In genomic region chr4:5051692-5052423, GRCh38 we compare ENCODE assay signal across 9 cellular contexts. TPM values are rescaled to one million over a fixed set of nuclear protein-coding genes. Genes with fewer than 3 reads are reported as not detected.
DNase-seq lines count a peak whose midpoint lies in the region; ATAC-seq and TF ChIP-seq lines count a peak whose summit lies in the region.
"Had no signal": no experiment of that assay in that cellular context is flagged by ENCODE, and none has a peak within 500 bp of the region (broad histone marks: within the 10 kb centered on the region; RNA-seq: fewer than 3 reads in every experiment).

No MANE protein-coding gene starts in this region.

- H3K27ac ChIP-seq in body of pancreas (peak overlapping the region in 1 of 4 donors; percentile 41), stomach (peak overlapping the region in 4 of 5 donors; percentile 43 to 75 (median 59))

- H3K27me3 ChIP-seq in body of pancreas: no peaks in the 10 kb centered on the region
- peaks cover 0 to 29% (median 13%) of the 10 kb centered on the region in 3 donors for H3K27me3 ChIP-seq in stomach

- H3K9me3 ChIP-seq in body of pancreas: no peaks in the 10 kb centered on the region
- H3K9me3 ChIP-seq in stomach: no peaks in the 10 kb centered on the region

- H3K4me3 ChIP-seq in body of pancreas (peak overlapping the region in 1 of 2 donors; percentile 21), stomach (peak overlapping the region; percentile 54 to 70 (median 61))

- TF ChIP-seq CTCF in body of pancreas (IDR thresholded peaks at IDR 0.05): no peak
- TF ChIP-seq CTCF in stomach (IDR thresholded peaks at IDR 0.05): no peak

- intact Hi-C loops in body of pancreas (cut with DNase I): loop anchor here (10.0 kb wide), 1 partner anchor 763 kb away; no protein-coding TSS in a partner anchor
- intact Hi-C loops in stomach (cut with DNase I; ENCODE audit: low total_unique reads): loop anchor here (5.0 kb wide), 1 partner anchor 90 kb away; no protein-coding TSS in a partner anchor

- DNase-seq in NCI-H1417 (lab: John Stamatoyannopoulos, UW) (peak in 2 of 3 experiments; percentile 75 to 76), NCI-H1417 treated with DMSO at 0.1 percent for 48 hours (lab: John Stamatoyannopoulos, UW) (no peak), body of pancreas (peak in 2 of 4 donors; percentile 24 to 26), kidney glomerular epithelial cell (lab: John Stamatoyannopoulos, UW) (peak; percentile 6), stomach (peak; percentile 38), NCI-H2029 treated with DMSO at 0.1 percent for 48 hours (lab: John Stamatoyannopoulos, UW) (no peak)
- DNase-seq in activated CD4-positive, alpha-beta T cell treated with anti-CD3 and anti-CD28 coated beads, Interleukin-2, amount 50 U/mL, for 4 hours: no peak

- H3K4me1 ChIP-seq in body of pancreas (peaks cover 16% of the 10 kb centered on the region), stomach (peaks cover 15 to 27% (median 24%) of the 10 kb centered on the region in 4 donors)

- ATAC-seq in body of pancreas (peak; percentile 22), GM19467 (IDR thresholded peaks at IDR 0.05; ENCODE audit: unreplicated experiment) (no peak)

- no peak for TF ChIP-seq POLR2A in body of pancreas (IDR thresholded peaks at IDR 0.05)
- TF ChIP-seq POLR2A in stomach (IDR thresholded peaks at IDR 0.05): no peak

- TF ChIP-seq EP300 in stomach (IDR thresholded peaks at IDR 0.05): no peak

- 4 to 5% methylated on average over 5 to 40 of the region's 66 CpGs for WGBS in body of pancreas, 2 donors
- 0 to 4% (median 1%) methylated on average over 11 to 66 of the region's 66 CpGs for WGBS in stomach, 5 donors

- H3K36me3 ChIP-seq in body of pancreas (replicated peaks in 1 of 2; ENCODE audit: insufficient read depth in 1 of 2, low read depth in 2 of 2): no peaks in the 10 kb centered on the region
- no peaks in the 10 kb centered on the region for H3K36me3 ChIP-seq in stomach

RNA-seq across cellular contexts. Expression of gene STK32B, which starts 0.6 kb away (rescaled TPM):
- total RNA-seq in body of pancreas: 1 to 10 TPM; 1.3 to 4.9 TPM
- total RNA-seq in stomach: 1 to 10 TPM; 1.8 to 5.5 (median 4.3) TPM
- polyA plus RNA-seq in stomach: 1 to 10 TPM in 2 of 3 donors, under 1 TPM in 1; 0.61 to 1.5 (median 1.1) TPM
- total RNA-seq: T-helper 1 cell treated with Interleukin-12 subunit alpha and Interleukin-12 subunit beta and Interleukin-4 antibody, amounts not matched to agents 30 ng/mL and 1 ng/mL, for 36 hours had no signal

RNA-seq across cellular contexts. Expression of gene CYTL1, which starts 32.6 kb away (rescaled TPM):
- total RNA-seq in body of pancreas (1 to 10 TPM in 1 of 2 donors, not detected in 1; 3.1 TPM), stomach (1 to 10 TPM in 2 of 5 donors, not detected in 3; 1.3 to 5.1 TPM)
- polyA plus RNA-seq in stomach: 1 to 10 TPM in 2 of 3 donors, under 1 TPM in 1; 0.95 to 1.7 (median 1.4) TPM
- total RNA-seq: T-helper 1 cell treated with Interleukin-12 subunit alpha and Interleukin-12 subunit beta and Interleukin-4 antibody, amounts not matched to agents 30 ng/mL and 1 ng/mL, for 36 hours had no signal

Comparison
In these comparisons a context has a peak if more than half of its experiments do, and no peak if none do; other contexts are left out.
1. DNase-seq: peak in NCI-H1417 (2 of 3), kidney glomerular epithelial cell (single experiment) and stomach (single experiment); none in NCI-H1417 treated with DMSO at 0.1 percent for 48 hours (single experiment), NCI-H2029 treated with DMSO at 0.1 percent for 48 hours (single experiment) and activated CD4-positive, alpha-beta T cell treated with anti-CD3 and anti-CD28 coated beads, Interleukin-2, amount 50 U/mL, for 4 hours (0 of 2).